ENCODE assay signal across 27 cellular contexts in the genomic region with DNA sequence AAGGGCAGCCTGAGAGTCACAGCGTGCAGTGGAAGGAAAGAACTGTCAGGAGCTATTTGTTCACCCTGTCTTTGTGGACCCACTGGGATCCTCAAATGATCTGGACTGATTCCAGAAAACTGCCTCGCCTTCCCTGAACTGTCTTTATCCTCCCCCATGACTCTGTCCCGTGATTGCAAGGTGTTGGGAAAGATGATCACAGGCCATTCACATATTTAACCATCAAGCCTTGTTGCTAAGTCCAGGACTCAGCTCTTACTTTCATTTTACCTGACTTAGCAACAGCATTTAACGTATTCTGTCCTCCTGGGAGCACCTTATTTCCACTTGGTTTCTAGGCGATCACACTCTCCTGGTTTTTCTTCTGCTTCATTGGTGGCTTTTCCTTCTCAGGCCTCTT.
DNase-seq lines count a peak whose midpoint lies in the region; ATAC-seq, FAIRE-seq and TF ChIP-seq lines count a peak whose summit lies in the region.
"Had no signal": no experiment of that assay in that cellular context is flagged by ENCODE, and none has a peak within 500 bp of the region (broad histone marks: within the 10 kb centered on the region; RNA-seq: fewer than 3 reads in every experiment).

No MANE protein-coding gene starts in this region.

- H3K27ac ChIP-seq in liver (ENCODE audit: low read depth in 1 of 2, low read length in 2 of 2) (peak overlapping the region; percentile 82 to 93), HepG2 (ENCODE audit: extremely low read length, insufficient read depth, low read length) (no peak overlapping the region), right lobe of liver (peak overlapping the region in 2 of 3 donors; percentile 86 to 89)
- H3K27ac ChIP-seq: BLaER1 had no signal

- TF ChIP-seq RAD21 in liver (IDR thresholded peaks at IDR 0.05) (peak; percentile 7 to 31), HepG2 (CRISPR knock-in tag; IDR thresholded peaks at IDR 0.05) (no peak)

- no peak overlapping the region for H2AFZ ChIP-seq in HepG2 (ENCODE audit: low read length)

- in situ Hi-C loops in HepG2 (cut with HindIII; ENCODE audit: extremely low pct_ligation_motif_present, low pct_unique_long_range_greater_than_20kb) = no loop called here

- H3K79me2 ChIP-seq in HepG2 (ENCODE audit: insufficient read depth, low read length) = no peaks in the 10 kb centered on the region

- ATAC-seq in HepG2 = no peak
- peak; percentile 25 to 49 (median 41) for ATAC-seq in right lobe of liver
- ATAC-seq: GM12878 had no signal

- no peak for FAIRE-seq in HepG2 (lab: Jason Lieb, UNC)
- FAIRE-seq: A204.1, GM12878, GM12892, GM18507, GM19239 had no signal

- TF ChIP-seq POLR2A in HepG2 (IDR thresholded peaks at IDR 0.05; ENCODE audit: insufficient read depth in 1 of 2, low read depth in 2 of 2, low read length in 2 of 2) = no peak
- no peak for TF ChIP-seq POLR2A in right lobe of liver (IDR thresholded peaks at IDR 0.05)

- H3K9ac ChIP-seq in liver (ENCODE audit: low read depth in 1 of 2, low read length in 2 of 2) (no peak overlapping the region), HepG2 (ENCODE audit: insufficient read depth, low read depth, low read length) (no peak overlapping the region)
- H3K9ac ChIP-seq: BLaER1 had no signal

- no peaks in the 10 kb centered on the region for H3K27me3 ChIP-seq in liver (ENCODE audit: control insufficient read depth in 4 of 4, insufficient read depth in 4 of 4, low read length in 3 of 4)
- no peaks in the 10 kb centered on the region for H3K27me3 ChIP-seq in HepG2 (ENCODE audit: control insufficient read depth in 1 of 2, insufficient read depth in 2 of 2, low read length in 2 of 2)
- no peaks in the 10 kb centered on the region for H3K27me3 ChIP-seq in right lobe of liver
- H3K27me3 ChIP-seq: BE2C, BLaER1 had no signal

- H4K20me1 ChIP-seq in HepG2 (ENCODE audit: insufficient read depth, low read length) = no peaks in the 10 kb centered on the region
- H4K20me1 ChIP-seq: BLaER1 had no signal

- TF ChIP-seq CTCF in liver (IDR thresholded peaks at IDR 0.05; ENCODE audit: low read depth, low read length, missing input control) = no peak
- no peak for TF ChIP-seq CTCF in HepG2 (CRISPR knock-in tag; IDR thresholded peaks at IDR 0.05)
- no peak for TF ChIP-seq CTCF in right lobe of liver (IDR thresholded peaks at IDR 0.05)

- BruUV-seq in HepG2 (replicated peaks; lab: Mats Ljungman, UMichigan) = no TSS peak

- TF ChIP-seq EP300 in HepG2 (IDR thresholded peaks at IDR 0.05; ENCODE audit: low read depth in 2 of 2, low read length in 2 of 2) (no peak), HepG2 (CRISPR knock-in tag; IDR thresholded peaks at IDR 0.05; ENCODE audit: borderline replicate concordance) (no peak)

- POLR2A ChIA-PET in HepG2 (lab: Yijun Ruan, JAX) = no interaction called here

- H3K4me3 ChIP-seq in liver (ENCODE audit: low read depth in 1 of 3, low read length in 3 of 3) = no peak overlapping the region
- no peak overlapping the region for H3K4me3 ChIP-seq in HepG2 (replicated peaks in 1 of 3; ENCODE audit: insufficient read depth in 1 of 3, low read depth in 2 of 3, low read length in 3 of 3)
- no peak overlapping the region for H3K4me3 ChIP-seq in right lobe of liver
- H3K4me3 ChIP-seq: BLaER1, GM12878 had no signal

- DNase-seq in HepG2 (ENCODE audit: low spot score) (no peak), right lobe of liver (no peak), retina (peak; percentile 36), NCI-H748 (lab: John Stamatoyannopoulos, UW; ENCODE audit: unreplicated experiment) (no peak), midbrain (lab: John Stamatoyannopoulos, UW) (no peak)
- no peak for DNase-seq in activated CD4-positive, alpha-beta T cell treated with anti-CD3 and anti-CD28 coated beads for 48 hours
- DNase-seq: 8988T; ACHN; BE2C; CD4-positive, alpha-beta memory T cell; CD4-positive, CD25-positive, alpha-beta regulatory T cell; CD8-positive, alpha-beta memory T cell; COR-L47; DMS 273 treated with DMSO at 0.1 percent for 48 hours; DMS153; DMS53; DMS79; DND-41; EL; GDM1 had no signal

- no peak overlapping the region for H3K4me2 ChIP-seq in HepG2 (ENCODE audit: low read depth, low read length)
- H3K4me2 ChIP-seq: BLaER1 had no signal

- H3K9me3 ChIP-seq in liver (ENCODE audit: control insufficient read depth in 4 of 4, low read length in 3 of 4) (no peaks in the 10 kb centered on the region), HepG2 (ENCODE audit: low read length) (no peaks in the 10 kb centered on the region), right lobe of liver (no peaks in the 10 kb centered on the region)
- H3K9me3 ChIP-seq: BE2C, BLaER1 had no signal

- intact Hi-C loops in HepG2 (cut with micrococcal nuclease; ENCODE audit: unreplicated experiment) (no loop called here), right lobe of liver (cut with DNase I) (no loop called here)

- H3K36me3 ChIP-seq in liver (ENCODE audit: control insufficient read depth in 4 of 4, insufficient read depth in 3 of 4, low read depth in 1 of 4, low read length in 3 of 4) = no peaks in the 10 kb centered on the region
- no peaks in the 10 kb centered on the region for H3K36me3 ChIP-seq in HepG2 (replicated peaks in 1 of 2; ENCODE audit: control insufficient read depth in 1 of 2, insufficient read depth in 2 of 2, low read length in 2 of 2)
- H3K36me3 ChIP-seq in right lobe of liver = no peaks in the 10 kb centered on the region
- H3K36me3 ChIP-seq: BE2C, BLaER1 had no signal

- H3K4me1 ChIP-seq in liver (ENCODE audit: control insufficient read depth in 4 of 4, insufficient read depth in 4 of 4, low read length in 3 of 4) (peaks cover 14 to 58% (median 20%) of the 10 kb centered on the region in 4 donors), HepG2 (ENCODE audit: insufficient read depth, low read length) (no peaks in the 10 kb centered on the region), right lobe of liver (peaks cover 0 to 42% (median 18%) of the 10 kb centered on the region in 4 donors)
- H3K4me1 ChIP-seq: BE2C had no signal

- CTCF ChIA-PET in HepG2 (lab: Yijun Ruan, JAX; ENCODE audit: low intra/inter-chr PET ratio, low total read pairs) = no interaction called here

- 60% methylated on average over 5 of the region's 5 CpGs for whole genome bisulfite sequencing in liver
- 2% methylated on average over 5 of the region's 5 CpGs for WGBS in HepG2 (ENCODE audit: low lambda C conversion rate)
- 37% methylated on average over 3 of the region's 5 CpGs for WGBS in right lobe of liver (ENCODE audit: insufficient coverage, low coverage, low lambda C conversion rate, missing lambda C conversion rate)

TF ChIP-seq in liver, 16 proteins besides CTCF, POLR2A, EP300 and RAD21 (continues in another document):
- TF ChIP-seq GABPA (IDR thresholded peaks at IDR 0.05 in 1 of 2, conservative IDR thresholded peaks at IDR 0.05 in 1 of 2) (no peak), YY1 (IDR thresholded peaks at IDR 0.05) (peak; percentile 24), HNF4A (conservative IDR thresholded peaks at IDR 0.05) (peak in 1 of 2 donors; percentile 68), FOXA1 (IDR thresholded peaks at IDR 0.05) (no peak), RXRA (IDR thresholded peaks at IDR 0.05) (peak in 1 of 2 donors; percentile 71)

TF ChIP-seq in HepG2, 621 proteins besides CTCF, POLR2A, EP300 and RAD21 (continues in another document):
- no peak for TF ChIP-seq POLR2G (IDR thresholded peaks at IDR 0.05; ENCODE audit: low read depth, low read length)
- TF ChIP-seq KLF9 (CRISPR knock-in tag; IDR thresholded peaks at IDR 0.05; ENCODE audit: low read depth) = no peak
- no peak for TF ChIP-seq ZNF451 (CRISPR knock-in tag; IDR thresholded peaks at IDR 0.05)
- TF ChIP-seq NRL (CRISPR knock-in tag; IDR thresholded peaks at IDR 0.05; ENCODE audit: borderline replicate concordance) = no peak
- TF ChIP-seq ATRX (CRISPR knock-in tag; IDR thresholded peaks at IDR 0.05; ENCODE audit: borderline replicate concordance) = no peak
- TF ChIP-seq, protein P1, sequence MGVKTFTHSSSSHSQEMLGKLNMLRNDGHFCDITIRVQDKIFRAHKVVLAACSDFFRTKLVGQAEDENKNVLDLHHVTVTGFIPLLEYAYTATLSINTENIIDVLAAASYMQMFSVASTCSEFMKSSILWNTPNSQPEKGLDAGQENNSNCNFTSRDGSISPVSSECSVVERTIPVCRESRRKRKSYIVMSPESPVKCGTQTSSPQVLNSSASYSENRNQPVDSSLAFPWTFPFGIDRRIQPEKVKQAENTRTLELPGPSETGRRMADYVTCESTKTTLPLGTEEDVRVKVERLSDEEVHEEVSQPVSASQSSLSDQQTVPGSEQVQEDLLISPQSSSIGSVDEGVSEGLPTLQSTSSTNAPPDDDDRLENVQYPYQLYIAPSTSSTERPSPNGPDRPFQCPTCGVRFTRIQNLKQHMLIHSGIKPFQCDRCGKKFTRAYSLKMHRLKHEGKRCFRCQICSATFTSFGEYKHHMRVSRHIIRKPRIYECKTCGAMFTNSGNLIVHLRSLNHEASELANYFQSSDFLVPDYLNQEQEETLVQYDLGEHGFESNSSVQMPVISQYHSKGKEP (CRISPR knock-in tag; IDR thresholded peaks at IDR 0.05) = no peak
- TF ChIP-seq, protein P2, sequence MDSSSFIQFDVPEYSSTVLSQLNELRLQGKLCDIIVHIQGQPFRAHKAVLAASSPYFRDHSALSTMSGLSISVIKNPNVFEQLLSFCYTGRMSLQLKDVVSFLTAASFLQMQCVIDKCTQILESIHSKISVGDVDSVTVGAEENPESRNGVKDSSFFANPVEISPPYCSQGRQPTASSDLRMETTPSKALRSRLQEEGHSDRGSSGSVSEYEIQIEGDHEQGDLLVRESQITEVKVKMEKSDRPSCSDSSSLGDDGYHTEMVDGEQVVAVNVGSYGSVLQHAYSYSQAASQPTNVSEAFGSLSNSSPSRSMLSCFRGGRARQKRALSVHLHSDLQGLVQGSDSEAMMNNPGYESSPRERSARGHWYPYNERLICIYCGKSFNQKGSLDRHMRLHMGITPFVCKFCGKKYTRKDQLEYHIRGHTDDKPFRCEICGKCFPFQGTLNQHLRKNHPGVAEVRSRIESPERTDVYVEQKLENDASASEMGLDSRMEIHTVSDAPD (CRISPR knock-in tag; IDR thresholded peaks at IDR 0.05) = no peak
- TF ChIP-seq ZNF660 (CRISPR knock-in tag; IDR thresholded peaks at IDR 0.05; ENCODE audit: borderline replicate concordance, low read depth) = no peak
- TF ChIP-seq MTF1 (CRISPR knock-in tag; IDR thresholded peaks at IDR 0.05) = no peak
- TF ChIP-seq, protein P3, sequence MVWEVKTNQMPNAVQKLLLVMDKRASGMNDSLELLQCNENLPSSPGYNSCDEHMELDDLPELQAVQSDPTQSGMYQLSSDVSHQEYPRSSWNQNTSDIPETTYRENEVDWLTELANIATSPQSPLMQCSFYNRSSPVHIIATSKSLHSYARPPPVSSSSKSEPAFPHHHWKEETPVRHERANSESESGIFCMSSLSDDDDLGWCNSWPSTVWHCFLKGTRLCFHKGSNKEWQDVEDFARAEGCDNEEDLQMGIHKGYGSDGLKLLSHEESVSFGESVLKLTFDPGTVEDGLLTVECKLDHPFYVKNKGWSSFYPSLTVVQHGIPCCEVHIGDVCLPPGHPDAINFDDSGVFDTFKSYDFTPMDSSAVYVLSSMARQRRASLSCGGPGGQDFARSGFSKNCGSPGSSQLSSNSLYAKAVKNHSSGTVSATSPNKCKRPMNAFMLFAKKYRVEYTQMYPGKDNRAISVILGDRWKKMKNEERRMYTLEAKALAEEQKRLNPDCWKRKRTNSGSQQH (CRISPR knock-in tag; IDR thresholded peaks at IDR 0.05; ENCODE audit: low read depth) = no peak
